ENCODE assay signal across 19 cellular contexts in genomic region chr7:143392875-143393266, GRCh38. TPM values are rescaled to one million over a fixed set of nuclear protein-coding genes. Genes with fewer than 3 reads are reported as not detected.
DNase-seq lines count a peak whose midpoint lies in the region; ATAC-seq, FAIRE-seq and TF ChIP-seq lines count a peak whose summit lies in the region.
"Had no signal": no experiment of that assay in that cellular context is flagged by ENCODE, and none has a peak within 500 bp of the region (broad histone marks: within the 10 kb centered on the region; RNA-seq: fewer than 3 reads in every experiment).

No MANE protein-coding gene starts in this region.

- intact Hi-C loops in posterior vena cava (cut with DNase I) = no loop called here

- WGBS in A549 (ENCODE audit: missing lambda C conversion rate) = 96% methylated on average over 6 of the region's 6 CpGs
- 80 to 89% methylated on average over 2 to 6 of the region's 6 CpGs for WGBS in gastroesophageal sphincter (ENCODE audit: low coverage in 1 of 2), 2 donors

- TF ChIP-seq EP300 in A549 (IDR thresholded peaks at IDR 0.05) (no peak), gastroesophageal sphincter (IDR thresholded peaks at IDR 0.05) (no peak)

- no peak for DNase-seq in A549 (ENCODE audit: low read depth in 1 of 2, low spot score in 1 of 2)
- peak in 2 of 3 donors; percentile 28 to 41 for DNase-seq in Peyer's patch
- peak; percentile 20 for DNase-seq in posterior vena cava (ENCODE audit: low spot score)
- no peak for DNase-seq in central memory CD4-positive, alpha-beta T cell
- DNase-seq in MM.1S = no peak
- no peak for DNase-seq in RCC 7860 (ENCODE audit: low spot score)
- DNase-seq: activated effector memory CD4-positive, alpha-beta T cell treated with anti-CD3 and anti-CD28 coated beads, Interleukin-2, amount 50 U/mL, for 16 hours; NCI-H1694 treated with DMSO at 0.1 percent for 48 hours; nephron progenitor cell had no signal

- H3K27ac ChIP-seq in A549 (no peak overlapping the region), Peyer's patch (peak overlapping the region in 2 of 4 donors; percentile 69 to 81), gastroesophageal sphincter (peak overlapping the region; percentile 71 to 100 (median 99)), MM.1S (ENCODE audit: low read length) (no peak overlapping the region)

- no peak for FAIRE-seq in A549 (lab: Jason Lieb, UNC)
- FAIRE-seq in RCC 7860 (lab: Jason Lieb, UNC) = no peak
- FAIRE-seq: astrocyte had no signal

- TF ChIP-seq POLR2A in A549 (IDR thresholded peaks at IDR 0.05; ENCODE audit: low read length) = no peak
- no peak for TF ChIP-seq POLR2A in Peyer's patch (IDR thresholded peaks at IDR 0.05)
- TF ChIP-seq POLR2A in gastroesophageal sphincter (IDR thresholded peaks at IDR 0.05) = no peak

- H3K36me3 ChIP-seq in Peyer's patch (peaks cover 0 to 61% (median 0%) of the 10 kb centered on the region in 3 donors), gastroesophageal sphincter (peaks cover 0 to 33% of the 10 kb centered on the region in 2 donors), MM.1S (replicated peaks; ENCODE audit: insufficient read depth, low read length) (no peaks in the 10 kb centered on the region)

- H2AFZ ChIP-seq in MM.1S (ENCODE audit: low read length) = no peak overlapping the region

- H3K9me3 ChIP-seq in A549 = no peaks in the 10 kb centered on the region
- no peaks in the 10 kb centered on the region for H3K9me3 ChIP-seq in Peyer's patch
- no peaks in the 10 kb centered on the region for H3K9me3 ChIP-seq in gastroesophageal sphincter
- H3K9me3 ChIP-seq in MM.1S (replicated peaks; ENCODE audit: insufficient read depth, low read length) = no peaks in the 10 kb centered on the region
- H3K9me3 ChIP-seq: thyroid gland had no signal

- H3K4me2 ChIP-seq in A549 = no peak overlapping the region
- no peak overlapping the region for H3K4me2 ChIP-seq in MM.1S (ENCODE audit: low read depth, low read length)

- TF ChIP-seq RAD21 in A549 (conservative IDR thresholded peaks at IDR 0.05 in 1 of 2, IDR thresholded peaks at IDR 0.05 in 1 of 2) = no peak

- CTCF ChIA-PET in A549 (lab: Yijun Ruan, JAX) = interaction anchor here (0.8 to 2.8 kb wide), 4 partner anchors 9 to 48 kb away, joined by 3 to 20 read pairs (median 3); no protein-coding TSS in a partner anchor

- POLR2A ChIA-PET in A549 (lab: Yijun Ruan, JAX) = interaction anchor here (0.6 kb wide), 1 partner anchor 11 kb away, joined by 3 read pairs; no protein-coding TSS in a partner anchor

- H3K79me2 ChIP-seq in MM.1S (ENCODE audit: low read length) = no peaks in the 10 kb centered on the region

- H3K27me3 ChIP-seq in Peyer's patch (no peaks in the 10 kb centered on the region), gastroesophageal sphincter (no peaks in the 10 kb centered on the region), MM.1S (replicated peaks; ENCODE audit: insufficient read depth, low read length) (0 out of 2 replicates have a peak, but pooled peaks cover 6% of the 10 kb centered on the region)
- H3K27me3 ChIP-seq: dorsolateral prefrontal cortex, thyroid gland had no signal

- no peak overlapping the region for H3K9ac ChIP-seq in MM.1S (ENCODE audit: low read length)

- H4K20me1 ChIP-seq in MM.1S (ENCODE audit: insufficient read depth, low read length) = no peaks in the 10 kb centered on the region

- H3K9me2 ChIP-seq in MM.1S (replicated peaks; ENCODE audit: insufficient read depth, low read length) = no peaks in the 10 kb centered on the region

- H3K4me3 ChIP-seq in A549 (no peak overlapping the region), Peyer's patch (no peak overlapping the region), gastroesophageal sphincter (no peak overlapping the region), MM.1S (ENCODE audit: low read length) (no peak overlapping the region)
- H3K4me3 ChIP-seq: dorsolateral prefrontal cortex, thyroid gland had no signal

- H3K4me1 ChIP-seq in A549 (peaks cover 13% of the 10 kb centered on the region; the same call in 1 of the 3 replicates), Peyer's patch (peaks cover 0 to 57% (median 2%) of the 10 kb centered on the region in 4 donors), gastroesophageal sphincter (peaks cover 3 to 76% (median 43%) of the 10 kb centered on the region in 3 donors), MM.1S (ENCODE audit: low read length) (no peaks in the 10 kb centered on the region)

- no peaks in the 10 kb centered on the region for H3F3A ChIP-seq in MM.1S (ENCODE audit: insufficient read depth, low read length)

- no peak for TF ChIP-seq CTCF in A549 (IDR thresholded peaks at IDR 0.05)
- no peak for TF ChIP-seq CTCF in Peyer's patch (IDR thresholded peaks at IDR 0.05)
- no peak for TF ChIP-seq CTCF in gastroesophageal sphincter (IDR thresholded peaks at IDR 0.05)
- TF ChIP-seq CTCF in MM.1S (IDR thresholded peaks at IDR 0.05; ENCODE audit: low read length) = no peak

- ATAC-seq in A549 = no peak
- ATAC-seq in gastroesophageal sphincter = no peak
- ATAC-seq in HG03139 (IDR thresholded peaks at IDR 0.05; ENCODE audit: unreplicated experiment) = no peak

TF ChIP-seq in A549, 52 proteins besides CTCF, POLR2A, EP300 and RAD21:
- 0 out of 2 replicates have a peak, but pooled peaks have one; percentile 83 for TF ChIP-seq POLR2AphosphoS2 (conservative IDR thresholded peaks at IDR 0.05; ENCODE audit: low read length)
- no peak for TF ChIP-seq ZNF302 (CRISPR knock-in tag; IDR thresholded peaks at IDR 0.05)

RNA-seq across cellular contexts. Expression of gene ZYX, which starts 11.7 kb away (rescaled TPM):
- polyA plus RNA-seq in A549 (2011; rRNA removed) (13.3 and 24.5 TPM in 2 replicates), A549 (2017; fragmentation: RNase III; extraction: RNeasy Plus Mini Kit Qiagen cat#74134 plus additional on column Dnase treatment) (109 to 124 TPM (median 119 TPM) in 3 replicates)
- polyA plus RNA-seq in A549 (2012; cell fraction: cytosol; rRNA removed) = 89.4 and 115 TPM in 2 replicates
- 182 and 185 TPM in 2 replicates for polyA plus RNA-seq in A549 (2012; cell fraction: nucleus; rRNA removed)
- 37.2 and 58.9 TPM in 2 replicates for polyA minus RNA-seq in A549 (2011; rRNA and poly(A)+ RNA removed)
- total RNA-seq in Peyer's patch (10 to 100 TPM; 47.0 to 88.0 (median 55.9) TPM), gastroesophageal sphincter (100 to 1,000 TPM; 111 to 389 (median 146) TPM), posterior vena cava (100 to 1,000 TPM; 388 to 407 TPM)

RNA-seq across cellular contexts. Expression of gene EPHA1, which starts 15.8 kb away (rescaled TPM):
- polyA plus RNA-seq in A549 (2011; rRNA removed) (not detected in 2 replicates), A549 (2017; fragmentation: RNase III; extraction: RNeasy Plus Mini Kit Qiagen cat#74134 plus additional on column Dnase treatment) (not detected in 3 replicates)
- polyA plus RNA-seq in A549 (2012; cell fraction: cytosol; rRNA removed) = not detected in 2 replicates
- polyA plus RNA-seq in A549 (2012; cell fraction: nucleus; rRNA removed) = not detected in 2 replicates
- not detected in 2 replicates for polyA minus RNA-seq in A549 (2011; rRNA and poly(A)+ RNA removed)
- total RNA-seq in Peyer's patch (10 to 100 TPM; 52.5 to 81.3 (median 63.9) TPM), gastroesophageal sphincter (1 to 10 TPM in 1 of 4 donors, under 1 TPM in 1, not detected in 2; 0.78 to 2.5 TPM), posterior vena cava (under 1 TPM in 1 of 2 donors, not detected in 1; 0.24 TPM)
- total RNA-seq: H4 had no signal

RNA-seq across cellular contexts. Expression of gene FAM131B, which starts 30.4 kb away (rescaled TPM):
- polyA plus RNA-seq in A549 (2011; rRNA removed) = 0.52 and 0.78 TPM in 2 replicates
- 0.15 and 0.18 TPM in 2 replicates for polyA plus RNA-seq in A549 (2012; cell fraction: cytosol; rRNA removed)
- polyA plus RNA-seq in A549 (2012; cell fraction: nucleus; rRNA removed) = 0.19 and 0.50 TPM in 2 replicates
- 0.16 to 0.32 TPM (median 0.19 TPM) in 3 replicates for polyA plus RNA-seq in A549 (2017; fragmentation: RNase III; extraction: RNeasy Plus Mini Kit Qiagen cat#74134 plus additional on column Dnase treatment)
- 0.83 and 1.3 TPM in 2 replicates for polyA minus RNA-seq in A549 (2011; rRNA and poly(A)+ RNA removed)
- under 1 TPM in 3 of 4 donors, not detected in 1; 0.66 to 0.83 (median 0.80) TPM for total RNA-seq in Peyer's patch
- 1 to 10 TPM in 2 of 4 donors, under 1 TPM in 2; 0.31 to 2.4 (median 1.2) TPM for total RNA-seq in gastroesophageal sphincter
- 1 to 10 TPM; 1.1 to 1.5 TPM for total RNA-seq in posterior vena cava

RNA-seq across cellular contexts. Expression of gene TAS2R60, which starts 50.4 kb away (rescaled TPM):
- polyA plus RNA-seq in A549 (2011; rRNA removed) (not detected in 2 replicates), A549 (2017; fragmentation: RNase III; extraction: RNeasy Plus Mini Kit Qiagen cat#74134 plus additional on column Dnase treatment) (not detected in 3 replicates)
- polyA plus RNA-seq in A549 (2012; cell fraction: cytosol; rRNA removed) = not detected in 2 replicates
- not detected in 2 replicates for polyA plus RNA-seq in A549 (2012; cell fraction: nucleus; rRNA removed)
- polyA minus RNA-seq in A549 (2011; rRNA and poly(A)+ RNA removed) = not detected in 2 replicates
- total RNA-seq in Peyer's patch (1 to 10 TPM in 1 of 4 donors, not detected in 3; 1.3 TPM), gastroesophageal sphincter (under 1 TPM in 1 of 4 donors, not detected in 3; 0.40 TPM), posterior vena cava (under 1 TPM; 0.42 to 0.57 TPM)
- total RNA-seq: astrocyte, fibroblast of lung, H4, HT1080, right cardiac atrium, thyroid gland had no signal
- polyA plus RNA-seq: fibroblast of lung, liver, right cardiac atrium had no signal

Comparison
In these comparisons a context has a peak if more than half of its experiments do, and no peak if none do; other contexts are left out.
1. DNase-seq: peak in Peyer's patch (2 of 3) and posterior vena cava (single experiment); none in A549 (0 of 2), central memory CD4-positive, alpha-beta T cell (single experiment), MM.1S (single experiment) and RCC 7860 (single experiment).
2. H3K27ac ChIP-seq: peak in gastroesophageal sphincter (4 of 4); none in A549 (0 of 2) and MM.1S (single experiment).
3. RNA of gene EPHA1, which starts 15.8 kb away (total RNA-seq): 52.5 to 81.3 TPM in Peyer's patch; 0.78 to 2.5 TPM in gastroesophageal sphincter and 0.24 TPM in posterior vena cava; every median in the first group is over 10 times any median in the second.